12 cellular contexts compared by ENCODE assay signal in the genomic region with DNA sequence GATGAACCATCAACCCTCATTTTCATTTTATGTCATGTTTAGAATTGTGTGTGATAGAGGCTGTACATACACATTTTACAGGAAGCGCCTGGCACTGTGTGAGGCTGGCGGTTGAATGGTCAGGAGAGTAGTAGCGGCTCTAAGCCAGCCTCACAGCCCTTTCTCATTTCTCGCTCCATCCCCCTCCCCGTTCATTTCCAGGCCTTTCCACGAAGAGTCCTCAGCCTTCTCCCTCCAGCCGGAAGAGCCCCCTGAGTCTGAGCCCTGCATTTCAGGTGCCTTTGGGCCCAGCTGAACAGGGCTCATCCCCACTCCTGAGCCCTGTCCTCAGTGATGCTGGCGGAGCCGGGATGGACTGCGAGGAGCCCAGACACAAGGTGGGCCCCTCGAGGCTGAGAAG. TPM values are rescaled to one million over a fixed set of nuclear protein-coding genes. Genes with fewer than 3 reads are reported as not detected.
DNase-seq lines count a peak whose midpoint lies in the region; ATAC-seq and TF ChIP-seq lines count a peak whose summit lies in the region.
"Had no signal": no experiment of that assay in that cellular context is flagged by ENCODE, and none has a peak within 500 bp of the region (broad histone marks: within the 10 kb centered on the region; RNA-seq: fewer than 3 reads in every experiment).

No MANE protein-coding gene starts in this region.

- peak; percentile 2 for DNase-seq in D341Med (ENCODE audit: low spot score)
- DNase-seq in H7, result peak; percentile 68
- peak; percentile 70 for DNase-seq in chondrocyte (ENCODE audit: low spot score)
- no peak for DNase-seq in neural progenitor cell (ENCODE audit: low spot score)
- no peak for DNase-seq in heart right ventricle
- DNase-seq in DMS153 treated with DMSO at 0.1 percent for 48 hours (lab: John Stamatoyannopoulos, UW; ENCODE audit: unreplicated experiment), result no peak
- DNase-seq in GM23248, result no peak
- DNase-seq: ACHN; CD4-positive, CD25-positive, alpha-beta regulatory T cell; DMS 273 treated with DMSO at 0.1 percent for 48 hours; DMS79 had no signal

- no peak for ATAC-seq in heart right ventricle

- WGBS in heart right ventricle, 2 donors, result 85 to 86% methylated on average over 11 of the region's 11 CpGs
- WGBS in GM23248 (ENCODE audit: low coverage in 1 of 2, low lambda C conversion rate in 2 of 2, missing lambda C conversion rate in 2 of 2), 2 experiments, result 74 to 75% methylated on average over 11 of the region's 11 CpGs

- no peak overlapping the region for H3K27ac ChIP-seq in neural progenitor cell
- H3K27ac ChIP-seq in heart right ventricle, result no peak overlapping the region
- H3K27ac ChIP-seq in GM23248, result no peak overlapping the region
- H3K27ac ChIP-seq: BLaER1 treated with 17β-estradiol and CSF1 and Interleukin-3, amounts not matched to agents 10 nM and 100 nM had no signal

- H3K27me3 Mint-ChIP-seq in chondrocyte (ENCODE audit: low read depth) (no peaks in the 10 kb centered on the region), neural progenitor cell (ENCODE audit: insufficient read depth, low read depth) (no peaks in the 10 kb centered on the region)
- H3K27me3 Mint-ChIP-seq: CD4-positive, CD25-positive, alpha-beta regulatory T cell had no signal

- no peak for TF ChIP-seq CTCF in chondrocyte (IDR thresholded peaks at IDR 0.05)
- no peak for TF ChIP-seq CTCF in neural progenitor cell (IDR thresholded peaks at IDR 0.05)
- TF ChIP-seq CTCF in heart right ventricle (IDR thresholded peaks at IDR 0.05), result no peak

- H3K9me3 ChIP-seq in neural progenitor cell (ENCODE audit: low read depth) (no peaks in the 10 kb centered on the region), heart right ventricle (no peaks in the 10 kb centered on the region), GM23248 (ENCODE audit: low read depth) (no peaks in the 10 kb centered on the region)
- H3K9me3 ChIP-seq: BLaER1 treated with 17β-estradiol and CSF1 and Interleukin-3, amounts not matched to agents 10 nM and 100 nM had no signal

- H3K4me3 Mint-ChIP-seq in chondrocyte (ENCODE audit: unreplicated experiment), result no peak overlapping the region
- no peak overlapping the region for H3K4me3 Mint-ChIP-seq in neural progenitor cell
- H3K4me3 Mint-ChIP-seq: CD4-positive, CD25-positive, alpha-beta regulatory T cell had no signal

- no peaks in the 10 kb centered on the region for H4K20me1 ChIP-seq in neural progenitor cell (ENCODE audit: low read depth)
- no peaks in the 10 kb centered on the region for H4K20me1 ChIP-seq in GM23248 (ENCODE audit: insufficient read depth)

- no peak overlapping the region for H3K9ac ChIP-seq in neural progenitor cell
- no peak overlapping the region for H3K9ac ChIP-seq in GM23248
- H3K9ac ChIP-seq: BLaER1 treated with 17β-estradiol and CSF1 and Interleukin-3, amounts not matched to agents 10 nM and 100 nM had no signal

- H3K9me3 Mint-ChIP-seq in chondrocyte (ENCODE audit: low read depth) (no peaks in the 10 kb centered on the region), neural progenitor cell (no peaks in the 10 kb centered on the region)
- H3K9me3 Mint-ChIP-seq: CD4-positive, CD25-positive, alpha-beta regulatory T cell had no signal

- in situ Hi-C loops in GM23248 (cut with MboI), result no loop called here

- no peak overlapping the region for H3K4me2 ChIP-seq in neural progenitor cell
- no peak overlapping the region for H3K4me2 ChIP-seq in GM23248 (ENCODE audit: unreplicated experiment)
- H3K4me2 ChIP-seq: BLaER1 treated with 17β-estradiol and CSF1 and Interleukin-3, amounts not matched to agents 10 nM and 100 nM had no signal

- H3K27ac Mint-ChIP-seq in chondrocyte (ENCODE audit: unreplicated experiment) (no peak overlapping the region), neural progenitor cell (peak overlapping the region; percentile 60)
- H3K27ac Mint-ChIP-seq: CD4-positive, CD25-positive, alpha-beta regulatory T cell had no signal

- H3F3A ChIP-seq in neural progenitor cell (ENCODE audit: low read depth), result no peaks in the 10 kb centered on the region
- no peaks in the 10 kb centered on the region for H3F3A ChIP-seq in GM23248 (ENCODE audit: insufficient read depth)

- H3K36me3 ChIP-seq in H7 (replicated peaks; ENCODE audit: control insufficient read depth, insufficient read depth, low read length) (no peaks in the 10 kb centered on the region), neural progenitor cell (no peaks in the 10 kb centered on the region), heart right ventricle (peaks cover 0 to 4% (median 0%) of the 10 kb centered on the region in 9 donors), GM23248 (ENCODE audit: low read depth) (no peaks in the 10 kb centered on the region)
- H3K36me3 ChIP-seq: BLaER1 treated with 17β-estradiol and CSF1 and Interleukin-3, amounts not matched to agents 10 nM and 100 nM had no signal

- H3K79me2 ChIP-seq in neural progenitor cell (ENCODE audit: low read depth), result no peaks in the 10 kb centered on the region
- H3K79me2 ChIP-seq in GM23248 (ENCODE audit: insufficient read depth), result no peaks in the 10 kb centered on the region

- H3K4me1 ChIP-seq in neural progenitor cell (no peaks in the 10 kb centered on the region), heart right ventricle (no peaks in the 10 kb centered on the region), GM23248 (ENCODE audit: insufficient read depth) (no peaks in the 10 kb centered on the region)

- no peak overlapping the region for H2AFZ ChIP-seq in neural progenitor cell (replicated peaks)
- no peak overlapping the region for H2AFZ ChIP-seq in GM23248

- intact Hi-C loops in heart right ventricle (cut with DNase I), result no loop called here

- H3K9me2 ChIP-seq in GM23248 (ENCODE audit: insufficient read depth), result no peaks in the 10 kb centered on the region

- peaks cover 3% of the 10 kb centered on the region for H3K36me3 Mint-ChIP-seq in chondrocyte (ENCODE audit: low read depth)
- no peaks in the 10 kb centered on the region for H3K36me3 Mint-ChIP-seq in neural progenitor cell
- H3K36me3 Mint-ChIP-seq: CD4-positive, CD25-positive, alpha-beta regulatory T cell had no signal

- H3K27me3 ChIP-seq in H7 (ENCODE audit: control insufficient read depth, insufficient read depth, low read length) (no peaks in the 10 kb centered on the region), neural progenitor cell (no peaks in the 10 kb centered on the region), heart right ventricle (peaks cover 0 to 42% (median 0%) of the 10 kb centered on the region in 7 donors), GM23248 (replicated peaks; ENCODE audit: insufficient read depth) (no peaks in the 10 kb centered on the region)

- H3K4me1 Mint-ChIP-seq in chondrocyte (ENCODE audit: low read depth) (no peaks in the 10 kb centered on the region), neural progenitor cell (no peaks in the 10 kb centered on the region)

- H3K4me3 ChIP-seq in H7 (ENCODE audit: insufficient read depth, low read depth, low read length) (no peak overlapping the region), neural progenitor cell (no peak overlapping the region), heart right ventricle (no peak overlapping the region), GM23248 (no peak overlapping the region)
- H3K4me3 ChIP-seq: BLaER1 treated with 17β-estradiol and CSF1 and Interleukin-3, amounts not matched to agents 10 nM and 100 nM had no signal

RNA-seq across cellular contexts. Expression of a gene that starts 51.8 kb away (rescaled TPM):
- 353 and 443 TPM in 2 replicates for total RNA-seq in H7 (2014; rRNA removed; shearing (Covaris generic))
- total RNA-seq in chondrocyte (158 to 174 TPM (median 169 TPM) in 3 replicates), neural progenitor cell (ENCODE audit: low replicate concordance) (164 and 378 TPM in 2 replicates), heart right ventricle (100 to 1,000 TPM in 1 of 10 donors, 10 to 100 TPM in 9; 66.1 to 104 (median 81.9) TPM)
- polyA plus RNA-seq in heart right ventricle (100 to 1,000 TPM; 129 to 147 TPM), GM23248 (2016; fragmentation: Nextera tagmentation; extraction: Ambion mirVana) (120 and 121 TPM in 2 replicates)
- total RNA-seq in GM23248 (2014; rRNA removed; shearing (Covaris generic)), result 239 and 240 TPM in 2 replicates

Comparison
In these comparisons a context has a peak if more than half of its experiments do, and no peak if none do; other contexts are left out.
1. DNase-seq: peak in D341Med (single experiment), H7 (single experiment) and chondrocyte (single experiment); none in neural progenitor cell (single experiment), heart right ventricle (0 of 2), DMS153 treated with DMSO at 0.1 percent for 48 hours (single experiment) and GM23248 (single experiment).